Comparison of ENCODE assay signal across 13 cellular contexts in the genomic region with DNA sequence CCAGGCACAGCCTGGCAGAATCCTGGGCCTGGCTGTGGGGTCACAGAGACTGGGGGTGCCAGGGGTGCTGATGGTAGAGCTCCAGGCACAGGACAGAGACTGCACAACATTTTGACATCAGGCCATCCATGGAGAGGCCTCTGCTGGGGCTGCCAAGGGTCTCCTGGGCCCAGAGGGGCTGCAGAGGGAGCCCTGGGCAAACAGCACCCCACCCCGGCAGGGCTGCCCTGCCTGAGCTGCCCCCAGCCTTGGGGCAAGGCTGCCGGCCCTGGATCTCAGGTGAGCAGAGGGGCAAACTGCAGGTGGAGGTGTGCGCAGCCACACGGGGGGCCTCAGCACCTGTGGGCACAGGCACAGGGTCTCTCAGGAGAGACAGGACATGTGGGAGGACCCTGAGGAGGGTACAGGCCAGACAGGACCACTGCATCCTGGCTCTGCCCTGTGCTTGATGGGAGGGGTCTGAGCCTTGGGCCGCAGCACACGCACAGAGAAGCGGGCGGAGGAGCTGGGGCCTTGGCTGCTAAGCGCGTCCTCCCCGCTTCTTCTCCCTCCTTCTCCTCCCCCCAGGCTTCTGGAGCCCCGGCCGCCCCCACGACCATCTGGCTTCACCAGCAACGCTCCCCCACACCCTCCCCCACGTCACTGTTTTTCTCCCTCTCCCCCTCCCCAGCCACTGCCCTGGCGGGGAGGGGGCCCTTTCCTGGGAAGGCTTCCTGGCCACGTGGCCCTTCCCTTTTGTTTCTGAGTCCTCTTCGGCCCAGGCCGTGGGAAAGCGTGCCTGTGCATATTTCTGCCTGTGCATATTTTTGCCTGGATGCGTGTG. TPM values are rescaled to one million over a fixed set of nuclear protein-coding genes. Genes with fewer than 3 reads are reported as not detected.
DNase-seq lines count a peak whose midpoint lies in the region; ATAC-seq and TF ChIP-seq lines count a peak whose summit lies in the region.
"Had no signal": no experiment of that assay in that cellular context is flagged by ENCODE, and none has a peak within 500 bp of the region (broad histone marks: within the 10 kb centered on the region; RNA-seq: fewer than 3 reads in every experiment).

No MANE protein-coding gene starts in this region.

- H3K4me1 ChIP-seq in Peyer's patch (peaks cover 0 to 34% (median 15%) of the 10 kb centered on the region in 4 donors), ovary (ENCODE audit: insufficient read depth) (peaks cover 47% of the 10 kb centered on the region)

- ATAC-seq in HG03108 (IDR thresholded peaks at IDR 0.05; ENCODE audit: unreplicated experiment): no peak
- no peak for ATAC-seq in GM18505 (IDR thresholded peaks at IDR 0.05; ENCODE audit: unreplicated experiment)
- ATAC-seq in HG03280 (IDR thresholded peaks at IDR 0.05; ENCODE audit: unreplicated experiment): no peak

- H3K36me3 ChIP-seq in H7 (replicated peaks; ENCODE audit: control insufficient read depth, insufficient read depth, low read length) (no peaks in the 10 kb centered on the region), Peyer's patch (no peaks in the 10 kb centered on the region), ovary (no peaks in the 10 kb centered on the region)

- no peak for TF ChIP-seq POLR2A in Peyer's patch (IDR thresholded peaks at IDR 0.05)
- no peak for TF ChIP-seq POLR2A in ovary (IDR thresholded peaks at IDR 0.05)
- no peak for TF ChIP-seq POLR2A in GM18505 (IDR thresholded peaks at IDR 0.05; ENCODE audit: borderline replicate concordance, extremely low read depth, insufficient read depth, insufficient read length)

- H3K4me1 Mint-ChIP-seq in activated T-cell treated with anti-CD3 and anti-CD28 coated beads, Interleukin-2, amount 50 U/mL, for 24 hours (ENCODE audit: low read depth): peaks cover 44% of the 10 kb centered on the region

- intact Hi-C loops in ovary (cut with DNase I): no loop called here

- H3K4me3 ChIP-seq in H7 (ENCODE audit: insufficient read depth, low read depth, low read length): no peak overlapping the region
- no peak overlapping the region for H3K4me3 ChIP-seq in Peyer's patch
- no peak overlapping the region for H3K4me3 ChIP-seq in fibroblast of villous mesenchyme (ENCODE audit: low read depth, low read length)
- no peak overlapping the region for H3K4me3 ChIP-seq in ovary
- H3K4me3 ChIP-seq: skin epidermis had no signal

- H3K27ac Mint-ChIP-seq in activated T-cell treated with anti-CD3 and anti-CD28 coated beads, Interleukin-2, amount 50 U/mL, for 24 hours: no peak overlapping the region

- no peaks in the 10 kb centered on the region for H3K27me3 Mint-ChIP-seq in activated T-cell treated with anti-CD3 and anti-CD28 coated beads, Interleukin-2, amount 50 U/mL, for 24 hours

- peak; percentile 88 for DNase-seq in H7
- no peak for DNase-seq in Peyer's patch
- DNase-seq in fibroblast of villous mesenchyme (ENCODE audit: low read depth): peak; percentile 22
- DNase-seq in ovary: peak; percentile 77 to 87 (median 82)
- no peak for DNase-seq in activated T-cell treated with anti-CD3 and anti-CD28 coated beads, Interleukin-2, amount 50 U/mL, for 24 hours
- DNase-seq: activated effector memory CD4-positive, alpha-beta T cell treated with Interleukin-2 at 50 U/mL for 16 hours; kidney glomerular epithelial cell; NCI-H1048; OCI-M1 had no signal

- H3K27ac ChIP-seq in Peyer's patch (peak overlapping the region in 3 of 4 donors; percentile 59 to 68 (median 63)), ovary (peak overlapping the region; percentile 9 to 64)

- no peak for TF ChIP-seq EP300 in ovary (IDR thresholded peaks at IDR 0.05)

- no peak overlapping the region for H3K4me3 Mint-ChIP-seq in activated T-cell treated with anti-CD3 and anti-CD28 coated beads, Interleukin-2, amount 50 U/mL, for 24 hours

- H3K36me3 Mint-ChIP-seq in activated T-cell treated with anti-CD3 and anti-CD28 coated beads, Interleukin-2, amount 50 U/mL, for 24 hours (ENCODE audit: low read depth): no peaks in the 10 kb centered on the region

- H3K9me3 Mint-ChIP-seq in activated T-cell treated with anti-CD3 and anti-CD28 coated beads, Interleukin-2, amount 50 U/mL, for 24 hours: no peaks in the 10 kb centered on the region

- H3K27me3 ChIP-seq in H7 (ENCODE audit: control insufficient read depth, insufficient read depth, low read length) (no peaks in the 10 kb centered on the region), Peyer's patch (no peaks in the 10 kb centered on the region), ovary (no peaks in the 10 kb centered on the region)

- TF ChIP-seq CTCF in Peyer's patch (IDR thresholded peaks at IDR 0.05): no peak
- TF ChIP-seq CTCF in fibroblast of villous mesenchyme (IDR thresholded peaks at IDR 0.05; ENCODE audit: insufficient read depth, low read depth, low read length): no peak
- TF ChIP-seq CTCF in ovary (IDR thresholded peaks at IDR 0.05): no peak

- WGBS in ovary, 3 donors: 12 to 19% (median 18%) methylated on average over 16 to 22 of the region's 22 CpGs

- H3K9me3 ChIP-seq in Peyer's patch: no peaks in the 10 kb centered on the region
- no peaks in the 10 kb centered on the region for H3K9me3 ChIP-seq in ovary

RNA-seq across cellular contexts. Expression of gene RTN4R, which starts 28.0 kb away (rescaled TPM):
- total RNA-seq in H7 (2014; rRNA removed; shearing (Covaris generic)): 28.3 and 30.4 TPM in 2 replicates
- total RNA-seq in Peyer's patch (1 to 10 TPM; 5.2 to 9.1 (median 5.7) TPM), fibroblast of villous mesenchyme (0.97 and 1.3 TPM in 2 replicates), ovary (1 to 10 TPM in 4 of 7 donors, under 1 TPM in 3; 0.48 to 8.2 (median 2.2) TPM)
- 1 to 10 TPM in 1 of 2 donors, not detected in 1; 1.5 TPM for polyA plus RNA-seq in ovary

Comparison
In these comparisons a context has a peak if more than half of its experiments do, and no peak if none do; other contexts are left out.
1. DNase-seq: peak in H7 (single experiment), fibroblast of villous mesenchyme (single experiment) and ovary (5 of 5); none in Peyer's patch (0 of 3) and activated T-cell treated with anti-CD3 and anti-CD28 coated beads, Interleukin-2, amount 50 U/mL, for 24 hours (single experiment).